Comparison of ENCODE assay signal across 9 cellular contexts in the genomic region with DNA sequence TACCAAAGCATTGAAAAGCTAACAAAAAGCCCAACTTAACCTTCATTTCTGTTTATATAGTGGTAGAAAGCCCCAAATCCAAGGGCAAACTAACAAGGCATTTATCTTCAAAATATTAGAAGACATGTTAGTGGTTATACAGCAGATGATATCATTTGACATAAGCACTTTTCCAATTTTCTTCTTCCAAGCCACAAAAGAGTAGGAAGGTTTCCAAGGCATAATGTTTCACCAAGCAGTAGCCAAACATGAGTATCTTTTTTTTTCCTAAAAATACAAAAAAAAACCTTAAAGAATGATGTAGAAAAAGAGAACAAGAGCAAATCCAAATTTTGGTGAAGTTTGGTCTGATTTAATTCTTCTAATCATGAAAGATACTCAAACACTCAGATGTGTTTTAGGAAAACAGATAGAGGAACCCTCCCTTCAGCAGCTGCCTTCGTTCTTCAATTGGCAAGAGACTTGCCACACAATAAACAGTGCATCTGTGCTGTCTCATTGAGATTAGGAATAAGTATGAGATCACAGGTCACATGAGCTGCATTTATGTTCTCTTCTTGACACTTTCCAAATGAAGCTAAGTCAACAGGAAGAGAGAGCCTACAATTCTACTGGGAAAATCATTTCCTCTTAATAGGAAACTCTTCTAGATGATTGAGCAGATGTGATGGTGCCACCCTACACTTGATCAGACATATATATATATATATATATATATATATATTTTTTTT.
A peak's percentile ranks its signal among the peaks of the same experiment; 100 is the strongest.
DNase-seq lines count a peak whose midpoint lies in the region; ATAC-seq, FAIRE-seq and TF ChIP-seq lines count a peak whose summit lies in the region.
"Had no signal": no experiment of that assay in that cellular context is flagged by ENCODE, and none has a peak within 500 bp of the region (broad histone marks: within the 10 kb centered on the region; RNA-seq: fewer than 3 reads in every experiment).

No MANE protein-coding gene starts in this region.

- intact Hi-C loops in K562 (cut with micrococcal nuclease): no loop called here
- intact Hi-C loops in testis (cut with DNase I; ENCODE audit: low total_unique reads): no loop called here

- CTCF ChIA-PET in K562 (lab: Yijun Ruan, JAX; ENCODE audit: low intra/inter-chr PET ratio): no interaction called here

- H3K9me3 ChIP-seq in K562 (replicated peaks; ENCODE audit: control insufficient read depth, insufficient read depth, low read depth, low read length) (no peaks in the 10 kb centered on the region), testis (no peaks in the 10 kb centered on the region)
- H3K9me3 ChIP-seq: spleen had no signal

- H3K36me3 Mint-ChIP-seq in immature natural killer cell: peaks cover 11 to 34% (median 16%) of the 10 kb centered on the region in 3 donors

- H4K20me1 ChIP-seq in K562 (replicated peaks; ENCODE audit: control insufficient read depth, insufficient read depth, low read length): no peaks in the 10 kb centered on the region

- H3K27ac ChIP-seq in K562 (ENCODE audit: extremely low read depth, low read depth, low read length): no peak overlapping the region
- peak overlapping the region in 1 of 2 donors; percentile 52 for H3K27ac ChIP-seq in testis

- H3K4me1 ChIP-seq in K562 (replicated peaks in 1 of 2; ENCODE audit: control insufficient read depth in 2 of 2, insufficient read depth in 2 of 2, low read length in 2 of 2): peaks cover 0 to 7% of the 10 kb centered on the region in 2 experiments; a peak in 3 of 5 replicates
- H3K4me1 ChIP-seq in testis: no peaks in the 10 kb centered on the region
- H3K4me1 ChIP-seq: spleen had no signal

- DNase-seq in NCI-H146 (lab: John Stamatoyannopoulos, UW) (peak; percentile 14), NCI-H146 treated with DMSO at 0.1 percent for 48 hours (lab: John Stamatoyannopoulos, UW; ENCODE audit: unreplicated experiment) (no peak), K562 (ENCODE audit: extremely low read depth in 1 of 4, low spot score in 3 of 4) (peak in 2 of 4 experiments; percentile 10 to 15), immature natural killer cell (no peak), testis (peak; percentile 28), 8988T (no peak), GOT3 (lab: John Stamatoyannopoulos, UW) (no peak)
- DNase-seq: spleen had no signal

- no peak for TF ChIP-seq RAD21 in K562 (CRISPR knock-in tag; conservative IDR thresholded peaks at IDR 0.05 in 1 of 2, IDR thresholded peaks at IDR 0.05 in 1 of 2)

- 0% methylated on average over 1 of the region's 1 CpG for WGBS in K562 (ENCODE audit: insufficient coverage, low coverage, missing lambda C conversion rate)
- 23 to 33% methylated on average over 1 of the region's 1 CpG for WGBS in testis, 2 donors

- H2AFZ ChIP-seq in K562 (ENCODE audit: low read depth, low read length): no peak overlapping the region

- no TSS peak for BruUV-seq in K562 (replicated peaks; lab: Mats Ljungman, UMichigan)

- H3K27me3 ChIP-seq in K562 (ENCODE audit: control insufficient read depth in 2 of 2, insufficient read depth in 2 of 2, low read length in 2 of 2) (no peaks in the 10 kb centered on the region), testis (no peaks in the 10 kb centered on the region)
- H3K27me3 ChIP-seq: spleen had no signal

- TF ChIP-seq CTCF in K562 (IDR thresholded peaks at IDR 0.05 in 2 of 3, conservative IDR thresholded peaks at IDR 0.05 in 1 of 3; ENCODE audit: insufficient read depth in 2 of 3, low read depth in 1 of 3, low read length in 3 of 3): no peak
- no peak for TF ChIP-seq CTCF in testis (IDR thresholded peaks at IDR 0.05)

- POLR2A ChIA-PET in K562 (lab: Yijun Ruan, JAX): interaction anchor here (0.6 kb wide), 1 partner anchor 78 kb away, joined by 3 read pairs; no protein-coding TSS in a partner anchor

- peaks cover 0 to 6% (median 0%) of the 10 kb centered on the region in 3 donors for H3K27me3 Mint-ChIP-seq in immature natural killer cell (ENCODE audit: low read depth in 3 of 3)

- peaks cover 0 to 2% (median 0%) of the 10 kb centered on the region in 6 donors for H3K9me3 Mint-ChIP-seq in immature natural killer cell

- H3K79me2 ChIP-seq in K562 (ENCODE audit: control insufficient read depth, insufficient read depth, low read length): no peaks in the 10 kb centered on the region

- no peak for TF ChIP-seq POLR2A in K562 (conservative IDR thresholded peaks at IDR 0.05)
- TF ChIP-seq POLR2A in testis (IDR thresholded peaks at IDR 0.05): no peak

- in situ Hi-C loops in K562 (cut with MboI): no loop called here

- no peak overlapping the region for H3K4me2 ChIP-seq in K562 (ENCODE audit: insufficient read depth, low read length)

- peak; percentile 42; the same call in 1 of the 3 replicates for ATAC-seq in K562
- no peak for ATAC-seq in GM21528 (IDR thresholded peaks at IDR 0.05; ENCODE audit: low FRiP score, unreplicated experiment)

- H3K36me3 ChIP-seq in K562 (ENCODE audit: control insufficient read depth, insufficient read depth, low read length) (peaks cover 28% of the 10 kb centered on the region; the same call in 1 of the 3 replicates), testis (ENCODE audit: low read depth, missing control alignments) (no peaks in the 10 kb centered on the region)

- no peak overlapping the region for H3K4me3 Mint-ChIP-seq in immature natural killer cell

- H3K4me3 ChIP-seq in K562 (no peak overlapping the region), testis (no peak overlapping the region)
- H3K4me3 ChIP-seq: spleen had no signal

- H3K9me1 ChIP-seq in K562 (ENCODE audit: control insufficient read depth, insufficient read depth, low read length): no peaks in the 10 kb centered on the region

- no peak for TF ChIP-seq EP300 in K562 (IDR thresholded peaks at IDR 0.05; ENCODE audit: low read length)

- no peak overlapping the region for H3K9ac ChIP-seq in K562 (ENCODE audit: insufficient read depth in 1 of 2, low read depth in 2 of 2, low read length in 2 of 2)

- H3K27ac Mint-ChIP-seq in immature natural killer cell: peak overlapping the region in 4 of 6 donors; percentile 17 to 46 (median 27)

- FAIRE-seq in K562 (lab: Jason Lieb, UNC): peak; percentile 52

- peaks cover 4 to 8% of the 10 kb centered on the region in 2 donors for H3K4me1 Mint-ChIP-seq in immature natural killer cell

TF ChIP-seq in K562, 482 proteins besides CTCF, POLR2A, EP300 and RAD21 (continues in another document):
- TF ChIP-seq, protein P1, sequence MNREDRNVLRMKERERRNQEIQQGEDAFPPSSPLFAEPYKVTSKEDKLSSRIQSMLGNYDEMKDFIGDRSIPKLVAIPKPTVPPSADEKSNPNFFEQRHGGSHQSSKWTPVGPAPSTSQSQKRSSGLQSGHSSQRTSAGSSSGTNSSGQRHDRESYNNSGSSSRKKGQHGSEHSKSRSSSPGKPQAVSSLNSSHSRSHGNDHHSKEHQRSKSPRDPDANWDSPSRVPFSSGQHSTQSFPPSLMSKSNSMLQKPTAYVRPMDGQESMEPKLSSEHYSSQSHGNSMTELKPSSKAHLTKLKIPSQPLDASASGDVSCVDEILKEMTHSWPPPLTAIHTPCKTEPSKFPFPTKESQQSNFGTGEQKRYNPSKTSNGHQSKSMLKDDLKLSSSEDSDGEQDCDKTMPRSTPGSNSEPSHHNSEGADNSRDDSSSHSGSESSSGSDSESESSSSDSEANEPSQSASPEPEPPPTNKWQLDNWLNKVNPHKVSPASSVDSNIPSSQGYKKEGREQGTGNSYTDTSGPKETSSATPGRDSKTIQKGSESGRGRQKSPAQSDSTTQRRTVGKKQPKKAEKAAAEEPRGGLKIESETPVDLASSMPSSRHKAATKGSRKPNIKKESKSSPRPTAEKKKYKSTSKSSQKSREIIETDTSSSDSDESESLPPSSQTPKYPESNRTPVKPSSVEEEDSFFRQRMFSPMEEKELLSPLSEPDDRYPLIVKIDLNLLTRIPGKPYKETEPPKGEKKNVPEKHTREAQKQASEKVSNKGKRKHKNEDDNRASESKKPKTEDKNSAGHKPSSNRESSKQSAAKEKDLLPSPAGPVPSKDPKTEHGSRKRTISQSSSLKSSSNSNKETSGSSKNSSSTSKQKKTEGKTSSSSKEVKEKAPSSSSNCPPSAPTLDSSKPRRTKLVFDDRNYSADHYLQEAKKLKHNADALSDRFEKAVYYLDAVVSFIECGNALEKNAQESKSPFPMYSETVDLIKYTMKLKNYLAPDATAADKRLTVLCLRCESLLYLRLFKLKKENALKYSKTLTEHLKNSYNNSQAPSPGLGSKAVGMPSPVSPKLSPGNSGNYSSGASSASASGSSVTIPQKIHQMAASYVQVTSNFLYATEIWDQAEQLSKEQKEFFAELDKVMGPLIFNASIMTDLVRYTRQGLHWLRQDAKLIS (CRISPR knock-in tag; IDR thresholded peaks at IDR 0.05): no peak
- no peak for TF ChIP-seq POLR2H (tag; IDR thresholded peaks at IDR 0.05; ENCODE audit: low read depth)
- no peak for TF ChIP-seq YBX1 (IDR thresholded peaks at IDR 0.05)
- no peak for TF ChIP-seq ZNF583 (CRISPR knock-in tag; IDR thresholded peaks at IDR 0.05)
- TF ChIP-seq, protein P2, sequence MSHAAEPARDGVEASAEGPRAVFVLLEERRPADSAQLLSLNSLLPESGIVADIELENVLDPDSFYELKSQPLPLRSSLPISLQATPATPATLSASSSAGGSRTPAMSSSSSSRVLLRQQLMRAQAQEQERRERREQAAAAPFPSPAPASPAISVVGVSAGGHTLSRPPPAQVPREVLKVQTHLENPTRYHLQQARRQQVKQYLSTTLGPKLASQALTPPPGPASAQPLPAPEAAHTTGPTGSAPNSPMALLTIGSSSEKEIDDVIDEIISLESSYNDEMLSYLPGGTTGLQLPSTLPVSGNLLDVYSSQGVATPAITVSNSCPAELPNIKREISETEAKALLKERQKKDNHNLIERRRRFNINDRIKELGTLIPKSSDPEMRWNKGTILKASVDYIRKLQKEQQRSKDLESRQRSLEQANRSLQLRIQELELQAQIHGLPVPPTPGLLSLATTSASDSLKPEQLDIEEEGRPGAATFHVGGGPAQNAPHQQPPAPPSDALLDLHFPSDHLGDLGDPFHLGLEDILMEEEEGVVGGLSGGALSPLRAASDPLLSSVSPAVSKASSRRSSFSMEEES (CRISPR knock-in tag; IDR thresholded peaks at IDR 0.05): no peak
- no peak for TF ChIP-seq ZNF444 (CRISPR knock-in tag; IDR thresholded peaks at IDR 0.05)
- TF ChIP-seq, protein P3, sequence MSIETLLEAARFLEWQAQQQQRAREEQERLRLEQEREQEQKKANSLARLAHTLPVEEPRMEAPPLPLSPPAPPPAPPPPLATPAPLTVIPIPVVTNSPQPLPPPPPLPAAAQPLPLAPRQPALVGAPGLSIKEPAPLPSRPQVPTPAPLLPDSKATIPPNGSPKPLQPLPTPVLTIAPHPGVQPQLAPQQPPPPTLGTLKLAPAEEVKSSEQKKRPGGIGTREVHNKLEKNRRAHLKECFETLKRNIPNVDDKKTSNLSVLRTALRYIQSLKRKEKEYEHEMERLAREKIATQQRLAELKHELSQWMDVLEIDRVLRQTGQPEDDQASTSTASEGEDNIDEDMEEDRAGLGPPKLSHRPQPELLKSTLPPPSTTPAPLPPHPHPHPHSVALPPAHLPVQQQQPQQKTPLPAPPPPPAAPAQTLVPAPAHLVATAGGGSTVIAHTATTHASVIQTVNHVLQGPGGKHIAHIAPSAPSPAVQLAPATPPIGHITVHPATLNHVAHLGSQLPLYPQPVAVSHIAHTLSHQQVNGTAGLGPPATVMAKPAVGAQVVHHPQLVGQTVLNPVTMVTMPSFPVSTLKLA (conservative IDR thresholded peaks at IDR 0.05): no peak
- TF ChIP-seq ZFP30 (CRISPR knock-in tag; IDR thresholded peaks at IDR 0.05; ENCODE audit: borderline replicate concordance): no peak
- TF ChIP-seq ZFPM2 (CRISPR knock-in tag; IDR thresholded peaks at IDR 0.05): no peak

Comparison
In these comparisons a context has a peak if more than half of its experiments do, and no peak if none do; other contexts are left out.
1. DNase-seq: peak in NCI-H146 (single experiment) and testis (single experiment); none in NCI-H146 treated with DMSO at 0.1 percent for 48 hours (single experiment), immature natural killer cell (0 of 3), 8988T (single experiment) and GOT3 (single experiment).